1 cellular context compared by ENCODE assay signal in the genomic region with DNA sequence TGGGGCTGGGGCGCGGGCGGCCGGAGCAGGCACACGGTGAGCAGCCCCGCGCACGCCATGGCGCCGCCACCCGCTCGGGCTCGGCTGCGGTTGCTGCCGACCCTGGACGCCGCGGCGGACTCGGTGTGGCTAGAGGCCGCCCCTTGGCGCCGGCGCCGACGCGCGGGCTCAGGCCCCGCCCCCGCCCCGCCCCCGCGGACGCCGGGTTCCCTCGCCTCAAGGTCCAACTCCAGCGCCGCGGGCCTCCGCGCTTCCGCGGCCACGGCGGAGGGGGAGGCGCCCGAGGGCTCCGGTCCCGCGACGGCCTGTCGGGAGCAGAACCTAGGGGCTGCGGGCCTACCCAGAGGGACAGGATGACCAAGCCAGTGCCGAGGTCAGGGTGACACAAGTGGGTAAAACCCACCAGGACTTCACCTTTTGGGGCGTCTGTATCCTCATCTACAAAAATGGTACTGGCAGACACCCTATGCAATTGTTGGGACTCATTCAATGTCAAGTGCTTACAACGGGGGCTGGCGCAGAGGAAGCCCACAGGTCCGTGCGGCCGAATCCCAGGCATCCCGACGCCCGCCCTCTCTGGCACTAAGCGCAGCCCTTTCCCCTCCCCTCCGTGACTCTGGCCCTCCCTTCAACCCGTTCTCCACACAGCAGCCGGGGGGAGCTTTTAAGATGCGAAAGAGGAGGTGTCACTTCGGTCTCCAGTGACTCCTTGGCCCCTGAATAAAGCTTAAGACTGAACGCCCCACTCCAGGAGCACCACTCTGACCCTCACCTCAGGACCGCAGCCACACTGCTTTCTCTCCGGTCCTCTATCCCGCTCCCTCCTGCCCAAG.
TF ChIP-seq lines count a peak whose summit lies in the region.

A gene with protein sequence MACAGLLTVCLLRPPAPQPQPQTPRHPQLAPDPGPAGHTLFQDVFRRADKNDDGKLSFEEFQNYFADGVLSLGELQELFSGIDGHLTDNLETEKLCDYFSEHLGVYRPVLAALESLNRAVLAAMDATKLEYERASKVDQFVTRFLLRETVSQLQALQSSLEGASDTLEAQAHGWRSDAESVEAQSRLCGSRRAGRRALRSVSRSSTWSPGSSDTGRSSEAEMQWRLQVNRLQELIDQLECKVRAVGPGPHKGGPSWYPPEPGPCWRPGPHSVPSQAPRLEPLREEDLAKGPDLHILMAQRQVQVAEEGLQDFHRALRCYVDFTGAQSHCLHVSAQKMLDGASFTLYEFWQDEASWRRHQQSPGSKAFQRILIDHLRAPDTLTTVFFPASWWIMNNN (minus strand): TSS at position 135 of the 833 bp plus-strand sequence. CDS start 76 bp downstream, at position 59.

TF ChIP-seq in HepG2, 621 proteins besides CTCF, POLR2A, EP300 and RAD21 (continued from another document and continues in another):
- TF ChIP-seq ZNF280D (CRISPR knock-in tag; IDR thresholded peaks at IDR 0.05) (peak; percentile 27; the same call in 1 of the 2 replicates), KDM2A (CRISPR knock-in tag; IDR thresholded peaks at IDR 0.05; ENCODE audit: borderline replicate concordance, low read depth) (peak; percentile 94), MTA1 (CRISPR knock-in tag; IDR thresholded peaks at IDR 0.05; ENCODE audit: borderline replicate concordance) (peak; percentile 92), ZFAT (CRISPR knock-in tag; conservative IDR thresholded peaks at IDR 0.05) (no peak), MTF2 (CRISPR knock-in tag; IDR thresholded peaks at IDR 0.05; ENCODE audit: borderline replicate concordance) (no peak), ZNF879 (CRISPR knock-in tag; IDR thresholded peaks at IDR 0.05) (peak; percentile 5; the same call in 1 of the 2 replicates), BHLHE40 (IDR thresholded peaks at IDR 0.05; ENCODE audit: low read length) (no peak), TP53 (CRISPR knock-in tag; conservative IDR thresholded peaks at IDR 0.05) (no peak), JUNB (CRISPR knock-in tag; IDR thresholded peaks at IDR 0.05; ENCODE audit: borderline replicate concordance) (no peak), IRX3 (CRISPR knock-in tag; IDR thresholded peaks at IDR 0.05; ENCODE audit: borderline replicate concordance, low read depth) (peak; percentile 74; the same call in 1 of the 2 replicates), TCF12 (IDR thresholded peaks at IDR 0.05) (no peak), TCF12 (CRISPR knock-in tag; IDR thresholded peaks at IDR 0.05) (peak; percentile 71), KDM5B (CRISPR knock-in tag; IDR thresholded peaks at IDR 0.05; ENCODE audit: borderline replicate concordance) (peak; percentile 64; the same call in 1 of the 2 replicates), GTF2F1 (IDR thresholded peaks at IDR 0.05; ENCODE audit: low read length) (no peak), ZNF598 (CRISPR knock-in tag; IDR thresholded peaks at IDR 0.05; ENCODE audit: borderline replicate concordance) (0 out of 2 replicates have a peak, but pooled peaks have one; percentile 73), ZNF329 (CRISPR knock-in tag; IDR thresholded peaks at IDR 0.05; ENCODE audit: low read depth) (0 out of 2 replicates have a peak, but pooled peaks have one; percentile 64), FOXA1 (IDR thresholded peaks at IDR 0.05) (no peak), FOXA1 (CRISPR knock-in tag; IDR thresholded peaks at IDR 0.05) (no peak), ZNF460 (CRISPR knock-in tag; IDR thresholded peaks at IDR 0.05; ENCODE audit: borderline replicate concordance) (peak; percentile 70; the same call in 1 of the 2 replicates), SIN3B (IDR thresholded peaks at IDR 0.05; ENCODE audit: low read length) (no peak), ZNF576 (CRISPR knock-in tag; IDR thresholded peaks at IDR 0.05) (no peak), ZNF44 (CRISPR knock-in tag; IDR thresholded peaks at IDR 0.05) (peak; percentile 50; the same call in 1 of the 2 replicates), ZNF124 (CRISPR knock-in tag; IDR thresholded peaks at IDR 0.05) (no peak), CENPT (CRISPR knock-in tag; IDR thresholded peaks at IDR 0.05; ENCODE audit: low read depth) (no peak), ELF4 (CRISPR knock-in tag; IDR thresholded peaks at IDR 0.05; ENCODE audit: borderline replicate concordance) (no peak), ZNF747 (CRISPR knock-in tag; IDR thresholded peaks at IDR 0.05; ENCODE audit: borderline replicate concordance) (peak; percentile 87; the same call in 1 of the 2 replicates), BRF2 (CRISPR knock-in tag; IDR thresholded peaks at IDR 0.05) (0 out of 2 replicates have a peak, but pooled peaks have one; percentile 45), GATA4 (IDR thresholded peaks at IDR 0.05; ENCODE audit: borderline replicate concordance, low read depth) (no peak), ZBTB38 (CRISPR knock-in tag; IDR thresholded peaks at IDR 0.05) (peak; percentile 42; the same call in 1 of the 2 replicates), GMEB2 (CRISPR knock-in tag; IDR thresholded peaks at IDR 0.05; ENCODE audit: low read depth) (0 out of 2 replicates have a peak, but pooled peaks have one; percentile 19), HNF4A (CRISPR knock-in tag; IDR thresholded peaks at IDR 0.05) (peak; percentile 66)
- TF ChIP-seq, protein P1, sequence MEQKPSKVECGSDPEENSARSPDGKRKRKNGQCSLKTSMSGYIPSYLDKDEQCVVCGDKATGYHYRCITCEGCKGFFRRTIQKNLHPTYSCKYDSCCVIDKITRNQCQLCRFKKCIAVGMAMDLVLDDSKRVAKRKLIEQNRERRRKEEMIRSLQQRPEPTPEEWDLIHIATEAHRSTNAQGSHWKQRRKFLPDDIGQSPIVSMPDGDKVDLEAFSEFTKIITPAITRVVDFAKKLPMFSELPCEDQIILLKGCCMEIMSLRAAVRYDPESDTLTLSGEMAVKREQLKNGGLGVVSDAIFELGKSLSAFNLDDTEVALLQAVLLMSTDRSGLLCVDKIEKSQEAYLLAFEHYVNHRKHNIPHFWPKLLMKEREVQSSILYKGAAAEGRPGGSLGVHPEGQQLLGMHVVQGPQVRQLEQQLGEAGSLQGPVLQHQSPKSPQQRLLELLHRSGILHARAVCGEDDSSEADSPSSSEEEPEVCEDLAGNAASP (CRISPR knock-in tag; IDR thresholded peaks at IDR 0.05; ENCODE audit: borderline replicate concordance), result 0 out of 2 replicates have a peak, but pooled peaks have one; percentile 34
- TF ChIP-seq, protein P2, sequence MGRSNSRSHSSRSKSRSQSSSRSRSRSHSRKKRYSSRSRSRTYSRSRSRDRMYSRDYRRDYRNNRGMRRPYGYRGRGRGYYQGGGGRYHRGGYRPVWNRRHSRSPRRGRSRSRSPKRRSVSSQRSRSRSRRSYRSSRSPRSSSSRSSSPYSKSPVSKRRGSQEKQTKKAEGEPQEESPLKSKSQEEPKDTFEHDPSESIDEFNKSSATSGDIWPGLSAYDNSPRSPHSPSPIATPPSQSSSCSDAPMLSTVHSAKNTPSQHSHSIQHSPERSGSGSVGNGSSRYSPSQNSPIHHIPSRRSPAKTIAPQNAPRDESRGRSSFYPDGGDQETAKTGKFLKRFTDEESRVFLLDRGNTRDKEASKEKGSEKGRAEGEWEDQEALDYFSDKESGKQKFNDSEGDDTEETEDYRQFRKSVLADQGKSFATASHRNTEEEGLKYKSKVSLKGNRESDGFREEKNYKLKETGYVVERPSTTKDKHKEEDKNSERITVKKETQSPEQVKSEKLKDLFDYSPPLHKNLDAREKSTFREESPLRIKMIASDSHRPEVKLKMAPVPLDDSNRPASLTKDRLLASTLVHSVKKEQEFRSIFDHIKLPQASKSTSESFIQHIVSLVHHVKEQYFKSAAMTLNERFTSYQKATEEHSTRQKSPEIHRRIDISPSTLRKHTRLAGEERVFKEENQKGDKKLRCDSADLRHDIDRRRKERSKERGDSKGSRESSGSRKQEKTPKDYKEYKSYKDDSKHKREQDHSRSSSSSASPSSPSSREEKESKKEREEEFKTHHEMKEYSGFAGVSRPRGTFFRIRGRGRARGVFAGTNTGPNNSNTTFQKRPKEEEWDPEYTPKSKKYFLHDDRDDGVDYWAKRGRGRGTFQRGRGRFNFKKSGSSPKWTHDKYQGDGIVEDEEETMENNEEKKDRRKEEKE (IDR thresholded peaks at IDR 0.05), result no peak
- TF ChIP-seq, protein P3, sequence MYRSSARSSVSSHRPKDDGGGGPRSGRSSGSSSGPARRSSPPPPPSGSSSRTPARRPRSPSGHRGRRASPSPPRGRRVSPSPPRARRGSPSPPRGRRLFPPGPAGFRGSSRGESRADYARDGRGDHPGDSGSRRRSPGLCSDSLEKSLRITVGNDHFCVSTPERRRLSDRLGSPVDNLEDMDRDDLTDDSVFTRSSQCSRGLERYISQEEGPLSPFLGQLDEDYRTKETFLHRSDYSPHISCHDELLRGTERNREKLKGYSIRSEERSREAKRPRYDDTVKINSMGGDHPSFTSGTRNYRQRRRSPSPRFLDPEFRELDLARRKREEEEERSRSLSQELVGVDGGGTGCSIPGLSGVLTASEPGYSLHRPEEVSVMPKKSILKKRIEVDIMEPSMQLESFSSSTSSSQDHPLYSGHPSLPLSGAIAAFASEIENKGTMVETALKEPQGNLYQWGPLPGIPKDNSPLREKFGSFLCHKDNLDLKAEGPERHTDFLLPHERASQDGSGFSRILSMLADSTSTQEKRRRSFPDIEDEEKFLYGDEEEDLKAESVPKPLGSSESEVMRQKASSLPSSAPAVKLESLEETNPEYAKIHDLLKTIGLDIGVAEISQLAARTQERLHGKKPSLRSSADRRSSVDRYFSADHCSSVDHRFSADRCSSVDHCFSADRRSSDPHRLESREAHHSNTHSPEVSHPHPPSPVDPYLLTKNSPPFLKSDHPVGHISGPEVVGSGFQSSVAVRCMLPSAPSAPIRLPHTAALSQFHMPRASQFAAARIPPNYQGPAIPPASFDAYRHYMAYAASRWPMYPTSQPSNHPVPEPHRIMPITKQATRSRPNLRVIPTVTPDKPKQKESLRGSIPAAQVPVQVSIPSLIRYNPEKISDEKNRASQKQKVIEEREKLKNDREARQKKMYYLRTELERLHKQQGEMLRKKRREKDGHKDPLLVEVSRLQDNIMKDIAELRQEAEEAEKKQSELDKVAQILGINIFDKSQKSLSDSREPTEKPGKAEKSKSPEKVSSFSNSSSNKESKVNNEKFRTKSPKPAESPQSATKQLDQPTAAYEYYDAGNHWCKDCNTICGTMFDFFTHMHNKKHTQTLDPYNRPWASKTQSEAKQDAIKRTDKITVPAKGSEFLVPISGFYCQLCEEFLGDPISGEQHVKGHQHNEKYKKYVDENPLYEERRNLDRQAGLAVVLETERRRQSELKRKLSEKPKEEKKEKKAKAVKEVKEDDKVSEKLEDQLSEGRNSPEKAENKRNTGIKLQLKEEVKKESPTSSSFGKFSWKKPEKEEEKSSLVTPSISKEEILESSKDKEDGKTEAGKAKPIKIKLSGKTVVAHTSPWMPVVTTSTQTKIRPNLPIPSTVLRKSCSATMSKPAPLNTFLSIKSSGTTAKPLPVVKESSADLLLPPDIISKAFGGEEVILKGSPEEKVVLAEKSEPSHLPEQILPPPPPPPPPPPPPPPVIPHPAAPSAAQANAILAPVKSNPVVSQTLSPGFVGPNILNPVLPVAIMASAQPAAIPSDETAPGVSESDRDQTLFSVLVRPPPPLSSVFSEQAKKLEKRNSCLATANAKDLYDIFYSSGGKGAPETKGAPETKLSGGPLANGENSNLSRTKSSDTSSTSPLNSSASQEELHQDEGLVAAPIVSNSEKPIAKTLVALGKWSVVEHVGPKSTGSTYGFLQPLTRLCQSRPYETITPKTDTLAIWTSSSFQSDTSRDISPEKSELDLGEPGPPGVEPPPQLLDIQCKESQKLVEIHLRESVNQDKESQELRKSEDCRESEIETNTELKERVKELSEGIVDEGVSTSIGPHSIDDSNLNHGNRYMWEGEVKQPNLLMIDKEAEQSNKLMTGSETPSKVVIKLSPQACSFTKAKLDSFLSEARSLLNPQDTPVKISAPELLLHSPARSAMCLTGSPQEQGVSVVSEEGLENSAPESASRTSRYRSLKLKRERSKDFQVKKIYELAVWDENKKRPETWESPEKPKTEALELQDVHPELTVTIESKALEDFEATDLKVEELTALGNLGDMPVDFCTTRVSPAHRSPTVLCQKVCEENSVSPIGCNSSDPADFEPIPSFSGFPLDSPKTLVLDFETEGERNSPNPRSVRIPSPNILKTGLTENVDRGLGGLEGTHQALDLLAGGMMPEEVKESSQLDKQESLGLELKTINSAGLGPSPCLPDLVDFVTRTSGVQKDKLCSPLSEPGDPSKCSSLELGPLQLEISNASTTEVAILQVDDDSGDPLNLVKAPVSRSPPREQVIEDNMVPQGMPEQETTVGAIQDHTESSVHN (CRISPR knock-in tag; IDR thresholded peaks at IDR 0.05), result peak; percentile 81; the same call in 1 of the 2 replicates
